ENCODE assay signal across 16 cellular contexts in genomic region chr9:26129216-26129615, GRCh38.
"Had no signal": no experiment of that assay in that cellular context is flagged by ENCODE, and none has a peak within 500 bp of the region (broad histone marks: within the 10 kb centered on the region; RNA-seq: fewer than 3 reads in every experiment).

No MANE protein-coding gene starts in this region.

- H3K27me3 ChIP-seq: upper lobe of right lung had no signal

- H3K9me3 ChIP-seq: upper lobe of right lung had no signal

- ATAC-seq: activated T-helper 17 cell treated with anti-CD3 and anti-CD28 coated beads, Interleukin-2, amount 50 U/mL, for 72 hours; left cardiac atrium; naive thymus-derived CD4-positive, alpha-beta T cell; right cardiac atrium; stimulated activated naive B cell treated with anti-CD40 and anti-IgM and Interleukin-4, amounts not matched to agents 10 μg/mL and 1 μg/mL and 100 μg/mL, for 72 hours; upper lobe of right lung had no signal

- DNase-seq: activated CD4-positive, alpha-beta T cell treated with anti-CD3 and anti-CD28 coated beads, Interleukin-2, amount 50 U/mL, for 1 hour; activated CD4-positive, CD25-positive, alpha-beta regulatory T cell; activated naive CD4-positive, alpha-beta T cell treated with anti-CD3 and anti-CD28 coated beads for 36 hours; activated T-cell treated with anti-CD3 and anti-CD28 coated beads for 4 hours; caudate nucleus; effector CD4-positive, alpha-beta T cell; immature natural killer cell; left cardiac atrium; naive thymus-derived CD4-positive, alpha-beta T cell; right cardiac atrium; stimulated activated naive B cell treated with anti-CD40 and anti-IgM and Interleukin-4, amounts not matched to agents 10 μg/mL and 1 μg/mL and 100 μg/mL, for 72 hours; T-helper 1 cell; upper lobe of right lung had no signal

- H3K36me3 ChIP-seq: upper lobe of right lung had no signal

- H3K27ac ChIP-seq: coronary artery, upper lobe of right lung had no signal

- H3K4me3 ChIP-seq: coronary artery, lung, upper lobe of right lung had no signal

- H3K4me1 ChIP-seq: upper lobe of right lung had no signal
